ENCODE assay signal across 22 cellular contexts in the genomic region with DNA sequence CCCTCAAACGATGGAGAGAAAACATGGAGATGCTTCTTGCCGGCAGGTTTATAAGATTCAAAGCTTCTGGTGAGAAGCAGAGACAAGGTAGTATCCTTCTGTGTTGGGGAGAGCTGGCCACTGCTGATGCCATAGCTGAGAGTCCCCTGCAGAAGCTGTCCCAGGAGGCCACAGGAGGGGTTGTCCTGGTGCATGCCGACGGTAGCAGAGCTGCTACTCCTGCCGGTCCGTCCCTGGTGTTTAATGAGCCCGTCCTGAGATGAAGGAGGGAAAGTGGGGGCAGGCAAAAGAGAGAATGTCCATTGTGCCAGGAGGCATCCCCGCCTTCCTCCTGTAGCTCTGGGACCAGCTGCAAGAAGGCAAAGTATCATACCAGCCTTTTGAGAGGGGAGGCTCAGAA. TPM values are rescaled to one million over a fixed set of nuclear protein-coding genes. Genes with fewer than 3 reads are reported as not detected.
DNase-seq lines count a peak whose midpoint lies in the region; ATAC-seq, FAIRE-seq and TF ChIP-seq lines count a peak whose summit lies in the region.
"Had no signal": no experiment of that assay in that cellular context is flagged by ENCODE, and none has a peak within 500 bp of the region (broad histone marks: within the 10 kb centered on the region; RNA-seq: fewer than 3 reads in every experiment).

No MANE protein-coding gene starts in this region.

- H3K4me1 ChIP-seq in H1 (replicated peaks in 1 of 4; ENCODE audit: control insufficient read depth in 3 of 4, insufficient read depth in 4 of 4, low read length in 3 of 4) (peaks cover 1 to 10% (median 3%) of the 10 kb centered on the region in 4 experiments; a peak in 6 of 7 replicates), testis (no peaks in the 10 kb centered on the region)
- H3K4me1 ChIP-seq: HAP-1 had no signal

- no peak overlapping the region for H2BK120ac ChIP-seq in H1 (replicated peaks; ENCODE audit: low read depth, low read length)

- no peaks in the 10 kb centered on the region for H3K23me2 ChIP-seq in H1 (ENCODE audit: low read depth, low read length)

- no peak overlapping the region for H3K56ac ChIP-seq in H1 (replicated peaks; ENCODE audit: insufficient read length, low read depth, low read length)

- WGBS in H1 (ENCODE audit: extremely low coverage in 1 of 2, insufficient coverage in 1 of 2, insufficient read length in 1 of 2, insufficient replicate concordance in 2 of 2, low coverage in 1 of 2, low lambda C conversion rate in 2 of 2, missing lambda C conversion rate in 1 of 2), 2 experiments, result 95% methylated on average over 8 of the region's 8 CpGs; no CpG with 5 or more reads in 1 of the 2 experiments
- WGBS in testis, 2 donors, result 63 to 81% methylated on average over 7 to 8 of the region's 8 CpGs

- DNase-seq in activated effector memory CD4-positive, alpha-beta T cell treated with anti-CD3 and anti-CD28 coated beads, Interleukin-2, amount 50 U/mL, for 16 hours, result peak; percentile 25
- DNase-seq in activated effector memory CD4-positive, alpha-beta T cell treated with Interleukin-2 at 50 U/mL for 16 hours, result no peak
- DNase-seq in H1 (ENCODE audit: low read depth in 1 of 2, low spot score in 2 of 2), result peak in 1 of 2 experiments; percentile 27
- DNase-seq in mesenteric fat pad (ENCODE audit: low spot score), result peak; percentile 51
- DNase-seq in testis, result peak; percentile 8
- DNase-seq in C1 segment of cervical spinal cord (lab: John Stamatoyannopoulos, UW), result no peak
- DNase-seq: CD4-positive, alpha-beta T cell; IMR-90; KG1; MG63; NCI-H1105 treated with DMSO at 0.1 percent for 48 hours; NCI-H2227 treated with DMSO at 0.1 percent for 48 hours; NCI-H526 treated with DMSO at 0.1 percent for 48 hours; SIG-M5 had no signal

- H4K20me1 ChIP-seq in H1 (replicated peaks in 1 of 2; ENCODE audit: control insufficient read depth in 1 of 2, insufficient read depth in 2 of 2, low read length in 2 of 2), result no peaks in the 10 kb centered on the region
- H4K20me1 ChIP-seq: BLaER1 had no signal

- no peak for TF ChIP-seq POLR2A in H1 (IDR thresholded peaks at IDR 0.05; ENCODE audit: control extremely low read depth in 1 of 2, low read depth in 2 of 2, low read length in 2 of 2)
- TF ChIP-seq POLR2A in testis (IDR thresholded peaks at IDR 0.05), result no peak

- H2AFZ ChIP-seq in H1 (ENCODE audit: low read length), result no peak overlapping the region
- H2AFZ ChIP-seq: GM23338 had no signal

- H3K4me3 ChIP-seq in H1 (ENCODE audit: extremely low read depth in 1 of 4, insufficient read depth in 2 of 4, low read depth in 3 of 4, low read length in 4 of 4), result no peak overlapping the region
- no peak overlapping the region for H3K4me3 ChIP-seq in testis
- H3K4me3 ChIP-seq: BLaER1, GM23338, HAP-1, MG63, SK-N-MC had no signal

- no peak overlapping the region for H2BK20ac ChIP-seq in H1 (ENCODE audit: low read length)

- no peak overlapping the region for H4K5ac ChIP-seq in H1 (ENCODE audit: insufficient read length, low read depth, low read length)

- no peak overlapping the region for H3K4ac ChIP-seq in H1 (replicated peaks; ENCODE audit: insufficient read length, low read depth, low read length)

- no peak overlapping the region for H2BK5ac ChIP-seq in H1 (ENCODE audit: low read depth, low read length)

- no peak for TF ChIP-seq CTCF in H1 (IDR thresholded peaks at IDR 0.05; ENCODE audit: control extremely low read depth in 1 of 3, insufficient read depth in 1 of 3, low read depth in 1 of 3, low read length in 3 of 3)
- no peak for TF ChIP-seq CTCF in testis (IDR thresholded peaks at IDR 0.05)

- no peak overlapping the region for H3K18ac ChIP-seq in H1 (ENCODE audit: extremely low read depth, low read length)

- H3K79me2 ChIP-seq in H1 (ENCODE audit: control insufficient read depth in 1 of 2, insufficient read depth in 2 of 2, low read length in 2 of 2), result no peaks in the 10 kb centered on the region

- no peak for TF ChIP-seq RAD21 in H1 (IDR thresholded peaks at IDR 0.05 in 1 of 2, conservative IDR thresholded peaks at IDR 0.05 in 1 of 2; ENCODE audit: low read depth in 2 of 2, low read length in 2 of 2)

- H3K36me3 ChIP-seq in H1 (ENCODE audit: control insufficient read depth in 2 of 4, insufficient read depth in 4 of 4, low read length in 3 of 4) (no peaks in the 10 kb centered on the region), testis (ENCODE audit: low read depth, missing control alignments) (no peaks in the 10 kb centered on the region)
- H3K36me3 ChIP-seq: BLaER1, HAP-1, MG63 had no signal

- H2BK15ac ChIP-seq in H1 (ENCODE audit: low read length), result no peak overlapping the region

- TF ChIP-seq EP300 in H1 (IDR thresholded peaks at IDR 0.05; ENCODE audit: borderline replicate concordance in 1 of 2, low read depth in 2 of 2, low read length in 2 of 2), result no peak

- H2AK5ac ChIP-seq in H1 (ENCODE audit: low read depth, low read length), result no peak overlapping the region

- no peaks in the 10 kb centered on the region for H3K27me3 ChIP-seq in H1 (replicated peaks in 1 of 4; ENCODE audit: control insufficient read depth in 3 of 4, extremely low read depth in 1 of 4, insufficient read depth in 3 of 4, low read length in 3 of 4)
- H3K27me3 ChIP-seq in testis, result no peaks in the 10 kb centered on the region
- H3K27me3 ChIP-seq: BLaER1, MG63 had no signal

- FAIRE-seq in H1 (lab: Jason Lieb, UNC), result no peak
- FAIRE-seq: D721Med, HTR-8/SVneo, RCC 7860 had no signal

- no peak for ATAC-seq in GM18498 (IDR thresholded peaks at IDR 0.05; ENCODE audit: unreplicated experiment)
- ATAC-seq: GM23338 had no signal

- intact Hi-C loops in testis (cut with DNase I; ENCODE audit: low total_unique reads), result no loop called here

- H3K4me2 ChIP-seq in H1 (ENCODE audit: insufficient read depth in 1 of 2, low read depth in 2 of 2, low read length in 2 of 2), result no peak overlapping the region
- H3K4me2 ChIP-seq: GM23338 had no signal

- no peak overlapping the region for H3K27ac ChIP-seq in H1 (ENCODE audit: low read depth, low read length)
- no peak overlapping the region for H3K27ac ChIP-seq in testis
- H3K27ac ChIP-seq: BLaER1, SK-N-MC had no signal

- H3K79me1 ChIP-seq in H1 (ENCODE audit: low read depth, low read length), result no peaks in the 10 kb centered on the region

- no peak overlapping the region for H4K91ac ChIP-seq in H1 (replicated peaks; ENCODE audit: insufficient read length, low read length)

- H3K23ac ChIP-seq in H1 (ENCODE audit: insufficient read length), result no peak overlapping the region

- H2BK12ac ChIP-seq in H1 (ENCODE audit: low read depth, low read length), result peak overlapping the region; percentile 17; the same call in 1 of the 2 replicates

- no peak overlapping the region for H3K9ac ChIP-seq in H1 (replicated peaks in 1 of 4; ENCODE audit: extremely low read depth in 1 of 4, low read depth in 3 of 4, low read length in 3 of 4)
- H3K9ac ChIP-seq: BLaER1 had no signal

- CTCF ChIA-PET in H1 (lab: Charles Lee; ENCODE audit: partially characterized antibody), result interaction anchor here (0.9 to 1.3 kb wide), 4 partner anchors 10 to 140 kb away, joined by 3 read pairs; no protein-coding TSS in a partner anchor

- no peak overlapping the region for H3K14ac ChIP-seq in H1 (ENCODE audit: insufficient read length)

- H3K9me3 ChIP-seq in H1 (ENCODE audit: insufficient read depth in 2 of 2, low read depth in 1 of 2, low read length in 1 of 2) (no peaks in the 10 kb centered on the region), testis (no peaks in the 10 kb centered on the region)
- H3K9me3 ChIP-seq: BLaER1, HAP-1, MG63 had no signal

- POLR2A ChIA-PET in H1 (lab: Charles Lee; ENCODE audit: partially characterized antibody), result no interaction called here

- H4K8ac ChIP-seq in H1 (ENCODE audit: extremely low read depth, insufficient read depth, low read length), result no peak overlapping the region

TF ChIP-seq in H1, 55 proteins besides CTCF, POLR2A, EP300 and RAD21:
- no peak for TF ChIP-seq RXRA (IDR thresholded peaks at IDR 0.05; ENCODE audit: insufficient read depth, low read depth, low read length)
- TF ChIP-seq SUZ12 (IDR thresholded peaks at IDR 0.05; ENCODE audit: low read length), result no peak
- no peak for TF ChIP-seq ZNF274 (IDR thresholded peaks at IDR 0.05; ENCODE audit: borderline replicate concordance, extremely low read depth, low read length)
- TF ChIP-seq, protein P1, sequence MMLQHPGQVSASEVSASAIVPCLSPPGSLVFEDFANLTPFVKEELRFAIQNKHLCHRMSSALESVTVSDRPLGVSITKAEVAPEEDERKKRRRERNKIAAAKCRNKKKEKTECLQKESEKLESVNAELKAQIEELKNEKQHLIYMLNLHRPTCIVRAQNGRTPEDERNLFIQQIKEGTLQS (IDR thresholded peaks at IDR 0.05; ENCODE audit: insufficient read depth, low read depth, low read length), result no peak
- TF ChIP-seq PHF8 (conservative IDR thresholded peaks at IDR 0.05; ENCODE audit: low read depth, low read length), result no peak
TF ChIP-seq in H1: peak in this region for 0.

RNA-seq across cellular contexts. Expression of a gene that starts 10.4 kb away (rescaled TPM):
- 12.4 and 13.0 TPM in 2 replicates for total RNA-seq in H1 (2021; fragmentation: NEBNext Ultra II Directional; extraction: Animal tissue kit (Norgen Biotek cat#: 25700))
- 10.4 and 10.7 TPM in 2 replicates for polyA plus RNA-seq in H1 (2011; rRNA removed)
- 11.0 TPM for polyA plus RNA-seq in H1 (2011; cell fraction: cytosol; rRNA removed)
- polyA plus RNA-seq in H1 (2011; cell fraction: nucleus; rRNA removed), result 13.4 TPM
- polyA plus RNA-seq in H1 (2012, experiment 1 of 2), result 9.3 to 12.8 TPM (median 10.8 TPM) in 4 replicates
- polyA plus RNA-seq in H1 (2012, experiment 2 of 2), result 1.4 TPM
- 6.7 TPM for polyA plus RNA-seq in H1 (2013, experiment 1 of 2)
- polyA plus RNA-seq in H1 (2013, experiment 2 of 2), result 7.0 TPM
- 47.7 and 67.1 TPM in 2 replicates for polyA minus RNA-seq in H1 (2011; rRNA and poly(A)+ RNA removed)
- polyA minus RNA-seq in H1 (2011; cell fraction: cytosol; rRNA and poly(A)+ RNA removed), result 19.1 TPM
- 19.0 TPM for polyA minus RNA-seq in H1 (2011; cell fraction: nucleus; rRNA and poly(A)+ RNA removed)
- total RNA-seq in mesenteric fat pad, result 125 TPM
- total RNA-seq in testis, result 10 to 100 TPM; 13.2 to 17.4 TPM
- 8.6 TPM for polyA plus RNA-seq in testis (ENCODE audit: insufficient read depth, low read depth, low replicate concordance)

RNA-seq across cellular contexts. Expression of a gene that starts 46.0 kb away (rescaled TPM):
- total RNA-seq in H1 (2021; fragmentation: NEBNext Ultra II Directional; extraction: Animal tissue kit (Norgen Biotek cat#: 25700)), result 16.2 and 17.8 TPM in 2 replicates
- polyA plus RNA-seq in H1 (2011; rRNA removed), result 3.9 and 4.0 TPM in 2 replicates
- 3.8 TPM for polyA plus RNA-seq in H1 (2011; cell fraction: cytosol; rRNA removed)
- 8.8 TPM for polyA plus RNA-seq in H1 (2011; cell fraction: nucleus; rRNA removed)
- polyA plus RNA-seq in H1 (2012, experiment 1 of 2), result 5.4 to 8.5 TPM (median 6.6 TPM) in 4 replicates
- polyA plus RNA-seq in H1 (2012, experiment 2 of 2), result 0.37 TPM
- 7.4 TPM for polyA plus RNA-seq in H1 (2013, experiment 1 of 2)
- 7.1 TPM for polyA plus RNA-seq in H1 (2013, experiment 2 of 2)
- 16.0 and 24.5 TPM in 2 replicates for polyA minus RNA-seq in H1 (2011; rRNA and poly(A)+ RNA removed)
- polyA minus RNA-seq in H1 (2011; cell fraction: cytosol; rRNA and poly(A)+ RNA removed), result 12.4 TPM
- 24.6 TPM for polyA minus RNA-seq in H1 (2011; cell fraction: nucleus; rRNA and poly(A)+ RNA removed)
- 19.8 TPM for total RNA-seq in mesenteric fat pad
- total RNA-seq in testis, result 10 to 100 TPM; 26.3 to 30.9 TPM
- 18.1 TPM for polyA plus RNA-seq in testis (ENCODE audit: insufficient read depth, low read depth, low replicate concordance)

Comparison
In these comparisons a context has a peak if more than half of its experiments do, and no peak if none do; other contexts are left out.
1. DNase-seq: peak in activated effector memory CD4-positive, alpha-beta T cell treated with anti-CD3 and anti-CD28 coated beads, Interleukin-2, amount 50 U/mL, for 16 hours (single experiment), mesenteric fat pad (single experiment) and testis (single experiment); none in activated effector memory CD4-positive, alpha-beta T cell treated with Interleukin-2 at 50 U/mL for 16 hours (single experiment) and C1 segment of cervical spinal cord (0 of 14).